24 cellular contexts compared by ENCODE assay signal in the genomic region with DNA sequence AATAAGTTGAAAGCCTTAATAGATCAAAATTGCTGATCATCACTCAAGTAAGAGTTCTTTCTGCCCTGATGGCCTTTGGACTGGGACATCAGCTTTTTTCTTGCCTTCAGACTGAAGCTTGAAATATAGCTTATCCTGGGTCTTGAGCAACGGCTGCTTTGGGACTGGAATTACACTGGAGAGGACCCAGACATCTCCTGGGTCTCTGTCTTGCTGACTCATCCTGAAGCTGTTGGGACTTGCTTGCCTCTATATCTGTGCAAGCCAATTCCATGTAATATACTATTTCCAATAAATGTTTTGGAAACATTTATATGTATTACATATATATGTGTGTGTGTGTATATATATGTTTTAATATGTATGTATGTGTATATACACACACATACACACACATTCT.
"Had no signal": no experiment of that assay in that cellular context is flagged by ENCODE, and none has a peak within 500 bp of the region (broad histone marks: within the 10 kb centered on the region; RNA-seq: fewer than 3 reads in every experiment).

No MANE protein-coding gene starts in this region.

- H3K27me3 Mint-ChIP-seq: activated naive CD8-positive, alpha-beta T cell treated with anti-CD3 and anti-CD28 coated beads, Interleukin-2, amount 50 U/mL, for 24 hours had no signal

- H3K9me3 Mint-ChIP-seq: activated naive CD8-positive, alpha-beta T cell treated with anti-CD3 and anti-CD28 coated beads, Interleukin-2, amount 50 U/mL, for 24 hours had no signal

- DNase-seq: activated CD4-positive, alpha-beta T cell treated with anti-CD3 and anti-CD28 coated beads for 48 hours; activated CD4-positive, alpha-beta T cell treated with anti-CD3 and anti-CD28 coated beads, Interleukin-2, amount 50 U/mL, for 4 hours; activated CD8-positive, alpha-beta memory T cell treated with anti-CD3 and anti-CD28 coated beads for 24 hours; activated effector memory CD4-positive, alpha-beta T cell treated with anti-CD3 and anti-CD28 coated beads, Interleukin-2, amount 50 U/mL, for 16 hours; activated naive CD4-positive, alpha-beta T cell treated with Interleukin-2 at 50 U/mL for 16 hours; activated naive CD8-positive, alpha-beta T cell treated with anti-CD3 and anti-CD28 coated beads, Interleukin-2, amount 50 U/mL, for 24 hours; activated T-cell treated with anti-CD3 and anti-CD28 coated beads, Interleukin-2, amount 50 U/mL, for 4 hours; amniotic stem cell; body of pancreas; KBM-7; MV-4-11; NCI-H1092 treated with DMSO at 0.1 percent for 48 hours; NCI-H1417 treated with DMSO at 0.1 percent for 48 hours; NCI-H1694; NCI-H2029; NCI-H2107; NCI-H510A treated with DMSO at 0.1 percent for 48 hours; Peyer's patch; SHP77 treated with DMSO at 0.1 percent for 48 hours had no signal

- H3K27ac Mint-ChIP-seq: activated naive CD4-positive, alpha-beta T cell treated with anti-CD3 and anti-CD28 coated beads, Interleukin-2, amount 50 U/mL, for 72 hours; activated naive CD8-positive, alpha-beta T cell treated with anti-CD3 and anti-CD28 coated beads, Interleukin-2, amount 50 U/mL, for 24 hours; T-helper 1 cell treated with Interleukin-12 subunit alpha and Interleukin-12 subunit beta and Interleukin-4 antibody, amounts not matched to agents 30 μg/mL and 1 μg/mL, for 36 hours had no signal

- H3K4me3 ChIP-seq: ascending aorta, body of pancreas, cardiac muscle cell, Peyer's patch had no signal

- H3K4me3 Mint-ChIP-seq: activated naive CD8-positive, alpha-beta T cell treated with anti-CD3 and anti-CD28 coated beads, Interleukin-2, amount 50 U/mL, for 24 hours; activated T-cell treated with anti-CD3 and anti-CD28 coated beads, Interleukin-2, amount 50 U/mL, for 4 hours; T-helper 1 cell treated with Interleukin-12 subunit alpha and Interleukin-12 subunit beta and Interleukin-4 antibody, amounts not matched to agents 30 μg/mL and 1 μg/mL, for 36 hours had no signal

- H3K36me3 Mint-ChIP-seq: activated naive CD4-positive, alpha-beta T cell treated with anti-CD3 and anti-CD28 coated beads, Interleukin-2, amount 50 U/mL, for 72 hours had no signal

- H3K36me3 ChIP-seq: ascending aorta, cardiac muscle cell, Peyer's patch had no signal

- ATAC-seq: activated CD4-positive, CD25-positive, alpha-beta regulatory T cell treated with anti-CD3 and anti-CD28 coated beads, Interleukin-2, amount 50 U/mL, for 24 hours; activated naive CD4-positive, alpha-beta T cell treated with anti-CD3 and anti-CD28 coated beads, Interleukin-2, amount 50 U/mL, for 72 hours; activated naive CD8-positive, alpha-beta T cell treated with anti-CD3 and anti-CD28 coated beads, Interleukin-2, amount 50 U/mL, for 24 hours; activated T-cell treated with anti-CD3 and anti-CD28 coated beads, Interleukin-2, amount 50 U/mL, for 4 hours; body of pancreas had no signal

- H3K4me1 Mint-ChIP-seq: activated naive CD8-positive, alpha-beta T cell treated with anti-CD3 and anti-CD28 coated beads, Interleukin-2, amount 50 U/mL, for 24 hours had no signal

- H3K9me3 ChIP-seq: ascending aorta, body of pancreas, Peyer's patch had no signal

- H3K4me1 ChIP-seq: ascending aorta, body of pancreas, Peyer's patch had no signal

- H3K27me3 ChIP-seq: ascending aorta, body of pancreas, cardiac muscle cell, Peyer's patch had no signal

- H3K27ac ChIP-seq: ascending aorta, body of pancreas, cardiac muscle cell, Peyer's patch had no signal
